ENCODE assay signal across 11 cellular contexts in the genomic region with DNA sequence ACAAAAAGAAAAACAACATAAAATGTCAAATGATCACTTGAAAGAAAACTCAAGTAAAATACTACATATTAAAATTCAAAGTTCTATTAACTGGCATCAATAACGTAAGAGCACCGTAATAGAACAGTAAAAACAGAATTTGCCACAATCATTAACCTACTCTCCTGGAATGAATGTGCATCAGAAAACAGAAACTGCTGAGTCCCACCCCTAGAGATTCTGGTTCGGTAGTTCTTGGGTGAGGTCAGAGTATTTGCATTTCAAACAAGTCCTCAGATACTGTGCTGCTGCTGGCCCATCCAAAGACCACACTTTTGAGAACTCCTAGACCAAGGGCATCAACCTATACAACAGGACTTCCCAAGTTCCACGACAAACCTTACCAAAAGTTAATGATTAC. TPM values are rescaled to one million over a fixed set of nuclear protein-coding genes. Genes with fewer than 3 reads are reported as not detected.
DNase-seq lines count a peak whose midpoint lies in the region; ATAC-seq, FAIRE-seq and TF ChIP-seq lines count a peak whose summit lies in the region.
"Had no signal": no experiment of that assay in that cellular context is flagged by ENCODE, and none has a peak within 500 bp of the region (broad histone marks: within the 10 kb centered on the region; RNA-seq: fewer than 3 reads in every experiment).

No MANE protein-coding gene starts in this region.

- no peak overlapping the region for H3K18ac ChIP-seq in IMR-90 (ENCODE audit: low read depth, low read length)

- peak; percentile 88 for ATAC-seq in HG02798 (IDR thresholded peaks at IDR 0.05; ENCODE audit: poor library complexity, unreplicated experiment)
- ATAC-seq in IMR-90 (ENCODE audit: low read depth), result no peak
- ATAC-seq in left colon, result no peak
- ATAC-seq: stimulated activated naive CD8-positive, alpha-beta T cell treated with anti-CD3 and anti-CD28 coated beads, Interleukin-15, Interleukin-2, amounts not matched to agents 100 U/mL and 50 U/mL, for 24 hours had no signal

- no peak overlapping the region for H4K5ac ChIP-seq in IMR-90 (ENCODE audit: low read depth, low read length)

- H3K9me1 ChIP-seq in IMR-90 (ENCODE audit: insufficient read depth, low read length), result peaks cover 5% of the 10 kb centered on the region

- in situ Hi-C loops in IMR-90 (cut with MboI; ENCODE audit: low sequenced_read_pairs), result no loop called here

- no peak for DNase-seq in GM12892 (ENCODE audit: insufficient read length)
- peak; percentile 31 for DNase-seq in GM19240 (ENCODE audit: insufficient read length, low spot score)
- DNase-seq in IMR-90, result no peak
- no peak for DNase-seq in left colon
- DNase-seq in effector CD4-positive, alpha-beta T cell, result no peak
- no peak for DNase-seq in ascending aorta (ENCODE audit: low spot score in 2 of 2)
- DNase-seq in Caco-2, result no peak
- DNase-seq: GOT3; NCI-H748 treated with DMSO at 0.1 percent for 48 hours; stimulated activated naive CD8-positive, alpha-beta T cell treated with anti-CD3 and anti-CD28 coated beads, Interleukin-15, Interleukin-2, amounts not matched to agents 100 U/mL and 50 U/mL, for 24 hours had no signal

- peak; percentile 22; the same call in 1 of the 2 replicates for TF ChIP-seq POLR2A in GM12892 (IDR thresholded peaks at IDR 0.05; ENCODE audit: low read depth, low read length)
- no peak for TF ChIP-seq POLR2A in IMR-90 (IDR thresholded peaks at IDR 0.05; ENCODE audit: low read depth, low read length)

- peaks cover 23 to 66% of the 10 kb centered on the region in 2 experiments for H3K79me1 ChIP-seq in IMR-90 (ENCODE audit: low read depth in 1 of 2, low read length in 2 of 2)

- TF ChIP-seq RAD21 in IMR-90 (IDR thresholded peaks at IDR 0.05; ENCODE audit: low read length), result no peak

- H3K36me3 ChIP-seq in IMR-90 (ENCODE audit: control insufficient read depth, insufficient read depth, low read length), result peaks cover 47% of the 10 kb centered on the region
- H3K36me3 ChIP-seq in ascending aorta, result peaks cover 51 to 73% of the 10 kb centered on the region in 2 donors
- H3K36me3 ChIP-seq in Caco-2 (ENCODE audit: control insufficient read depth, insufficient read depth, low read length), result 0 out of 2 replicates have a peak, but pooled peaks cover 2% of the 10 kb centered on the region

- BruUV-seq in IMR-90 (replicated peaks; lab: Mats Ljungman, UMichigan), result no TSS peak
- no TSS peak for BruUV-seq in Caco-2 (replicated peaks; lab: Mats Ljungman, UMichigan)

- H3K27me3 ChIP-seq in IMR-90 (ENCODE audit: control insufficient read depth, insufficient read depth, low read length), result no peaks in the 10 kb centered on the region
- H3K27me3 ChIP-seq in ascending aorta, result no peaks in the 10 kb centered on the region
- H3K27me3 ChIP-seq in Caco-2 (replicated peaks; ENCODE audit: control insufficient read depth, insufficient read depth, low read length), result no peaks in the 10 kb centered on the region

- H3K9me3 ChIP-seq in IMR-90 (ENCODE audit: control insufficient read depth, insufficient read depth, low read length) (no peaks in the 10 kb centered on the region), ascending aorta (no peaks in the 10 kb centered on the region), Caco-2 (no peaks in the 10 kb centered on the region)

- no peak overlapping the region for H2BK20ac ChIP-seq in IMR-90 (ENCODE audit: low read depth, low read length)

- CTCF ChIA-PET in IMR-90 (lab: Yijun Ruan, JAX), result interaction anchor here (0.6 kb wide), 1 partner anchor 42 kb away, joined by 3 read pairs; no protein-coding TSS in a partner anchor
- CTCF ChIA-PET in Caco-2 (lab: Charles Lee), result no interaction called here

- POLR2A ChIA-PET in IMR-90 (lab: Charles Lee; ENCODE audit: unreplicated experiment) (no interaction called here), Caco-2 (lab: Charles Lee) (no interaction called here)

- H2AFZ ChIP-seq in IMR-90 (replicated peaks; ENCODE audit: low read length, poor library complexity), result no peak overlapping the region

- peaks cover 63% of the 10 kb centered on the region for H3K36me3 Mint-ChIP-seq in Caco-2 (ENCODE audit: insufficient read depth, unreplicated experiment)

- H3K9ac ChIP-seq in IMR-90 (ENCODE audit: low read depth, low read length), result no peak overlapping the region

- no peak overlapping the region for H2AK5ac ChIP-seq in IMR-90 (ENCODE audit: low read depth, low read length)

- H3K14ac ChIP-seq in IMR-90 (replicated peaks; ENCODE audit: low read depth, low read length), result no peak overlapping the region

- H4K8ac ChIP-seq in IMR-90 (ENCODE audit: low read depth in 2 of 2, low read length in 2 of 2), result no peak overlapping the region

- no peak overlapping the region for H3K4ac ChIP-seq in IMR-90 (ENCODE audit: low read depth, low read length)

- FAIRE-seq in GM12892 (lab: Jason Lieb, UNC), result peak; percentile 88

- H3K27ac Mint-ChIP-seq in Caco-2 (ENCODE audit: unreplicated experiment), result no peak overlapping the region

- no peak overlapping the region for H3K4me3 ChIP-seq in IMR-90 (ENCODE audit: insufficient read depth, low read depth, low read length)
- H3K4me3 ChIP-seq in ascending aorta, result no peak overlapping the region
- H3K4me3 ChIP-seq in Caco-2 (ENCODE audit: low read depth, low read length), result no peak overlapping the region

- H3K9me3 Mint-ChIP-seq in Caco-2 (ENCODE audit: unreplicated experiment), result no peaks in the 10 kb centered on the region

- H2BK15ac ChIP-seq in IMR-90 (ENCODE audit: low read depth, low read length), result no peak overlapping the region

- H4K20me1 ChIP-seq in IMR-90 (ENCODE audit: insufficient read depth, low read length), result peaks cover 12% of the 10 kb centered on the region; the same call in 1 of the 2 replicates

- WGBS in IMR-90 (ENCODE audit: extremely low coverage in 2 of 2, insufficient read length in 1 of 2), 2 experiments, result no CpG with 5 or more reads among the region's 4 CpGs

- H3K56ac ChIP-seq in IMR-90 (ENCODE audit: extremely low read depth, insufficient read depth, low read length), result no peak overlapping the region

- H3K4me2 ChIP-seq in IMR-90 (ENCODE audit: low read depth, low read length), result no peak overlapping the region

- intact Hi-C loops in IMR-90 (cut with micrococcal nuclease), result no loop called here
- intact Hi-C loops in left colon (cut with DNase I, micrococcal nuclease), result no loop called here
- intact Hi-C loops in ascending aorta (cut with DNase I), result no loop called here
- intact Hi-C loops in Caco-2 (cut with micrococcal nuclease; ENCODE audit: unreplicated experiment), result no loop called here

- H3K27me3 Mint-ChIP-seq in Caco-2 (ENCODE audit: insufficient read depth, unreplicated experiment), result no peaks in the 10 kb centered on the region

- dilution Hi-C loops in IMR-90 (cut with HindIII; ENCODE audit: low sequenced_read_pairs, unreplicated experiment), result no loop called here

- H2AK9ac ChIP-seq in IMR-90 (replicated peaks; ENCODE audit: low read depth, low read length, poor library complexity), result no peak overlapping the region

- no peak overlapping the region for H2BK120ac ChIP-seq in IMR-90 (ENCODE audit: low read depth, low read length)

- H4K91ac ChIP-seq in IMR-90 (ENCODE audit: insufficient read depth, low read depth, low read length), result no peak overlapping the region

- no peak overlapping the region for H3K27ac ChIP-seq in IMR-90 (ENCODE audit: insufficient read depth, low read length)
- H3K27ac ChIP-seq in ascending aorta, result no peak overlapping the region

- TF ChIP-seq CTCF in IMR-90 (conservative IDR thresholded peaks at IDR 0.05; ENCODE audit: low read depth, low read length), result no peak
- no peak for TF ChIP-seq CTCF in ascending aorta (IDR thresholded peaks at IDR 0.05)
- TF ChIP-seq CTCF in Caco-2 (IDR thresholded peaks at IDR 0.05; ENCODE audit: insufficient read depth in 1 of 2, low read depth in 1 of 2, low read length in 1 of 2, severe bottlenecking in 1 of 2, unreplicated experiment in 1 of 2), result no peak

- H3K4me1 Mint-ChIP-seq in Caco-2 (ENCODE audit: low read depth, unreplicated experiment), result no peaks in the 10 kb centered on the region

- peak overlapping the region; percentile 28 for H2BK5ac ChIP-seq in IMR-90 (ENCODE audit: low read depth, low read length, poor library complexity, severe bottlenecking)

- H3K23ac ChIP-seq in IMR-90 (ENCODE audit: low read depth, low read length), result no peak overlapping the region

- H3K4me3 Mint-ChIP-seq in Caco-2 (ENCODE audit: unreplicated experiment), result no peak overlapping the region

- H3K4me1 ChIP-seq in IMR-90 (ENCODE audit: control insufficient read depth, insufficient read depth, low read length) (no peaks in the 10 kb centered on the region), ascending aorta (peaks cover 0 to 14% of the 10 kb centered on the region in 2 donors), Caco-2 (peaks cover 3% of the 10 kb centered on the region; the same call in 1 of the 2 replicates)

TF ChIP-seq in IMR-90, 13 proteins besides CTCF, POLR2A, EP300 and RAD21:
- TF ChIP-seq RCOR1 (IDR thresholded peaks at IDR 0.05; ENCODE audit: insufficient replicate concordance, low read length) (no peak), SMC3 (IDR thresholded peaks at IDR 0.05; ENCODE audit: low read depth, low read length) (no peak), MXI1 (IDR thresholded peaks at IDR 0.05; ENCODE audit: borderline replicate concordance, low read depth, low read length) (no peak)
- TF ChIP-seq, protein P1, sequence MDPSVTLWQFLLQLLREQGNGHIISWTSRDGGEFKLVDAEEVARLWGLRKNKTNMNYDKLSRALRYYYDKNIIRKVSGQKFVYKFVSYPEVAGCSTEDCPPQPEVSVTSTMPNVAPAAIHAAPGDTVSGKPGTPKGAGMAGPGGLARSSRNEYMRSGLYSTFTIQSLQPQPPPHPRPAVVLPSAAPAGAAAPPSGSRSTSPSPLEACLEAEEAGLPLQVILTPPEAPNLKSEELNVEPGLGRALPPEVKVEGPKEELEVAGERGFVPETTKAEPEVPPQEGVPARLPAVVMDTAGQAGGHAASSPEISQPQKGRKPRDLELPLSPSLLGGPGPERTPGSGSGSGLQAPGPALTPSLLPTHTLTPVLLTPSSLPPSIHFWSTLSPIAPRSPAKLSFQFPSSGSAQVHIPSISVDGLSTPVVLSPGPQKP (IDR thresholded peaks at IDR 0.05; ENCODE audit: borderline replicate concordance, low read depth, low read length), result no peak

RNA-seq across cellular contexts. Expression of a gene that starts 23.5 kb away (rescaled TPM):
- 52.9 TPM for polyA plus RNA-seq in GM12892 (2012; ENCODE audit: missing spikeins)
- total RNA-seq in IMR-90 (2012; rRNA removed) (19.7 and 29.2 TPM in 2 replicates), left colon (10 to 100 TPM; 44.4 to 46.7 TPM), ascending aorta (42.1 TPM), Caco-2 (2022) (76.8 and 81.7 TPM in 2 replicates)
- polyA plus RNA-seq in IMR-90 (2012; rRNA removed), result 43.3 and 54.5 TPM in 2 replicates
- 12.1 and 20.1 TPM in 2 replicates for polyA plus RNA-seq in IMR-90 (2012; cell fraction: cytosol; rRNA removed)
- polyA plus RNA-seq in IMR-90 (2012; cell fraction: nucleus; rRNA removed; ENCODE audit: low replicate concordance), result 9.3 and 56.7 TPM in 2 replicates
